Comparison of ENCODE assay signal across 19 cellular contexts in genomic region chr16:56448005-56448404, GRCh38. TPM values are rescaled to one million over a fixed set of nuclear protein-coding genes. Genes with fewer than 3 reads are reported as not detected.
A peak's percentile ranks its signal among the peaks of the same experiment; 100 is the strongest.
DNase-seq lines count a peak whose midpoint lies in the region; ATAC-seq and TF ChIP-seq lines count a peak whose summit lies in the region.
"Had no signal": no experiment of that assay in that cellular context is flagged by ENCODE, and none has a peak within 500 bp of the region (broad histone marks: within the 10 kb centered on the region; RNA-seq: fewer than 3 reads in every experiment).

No MANE protein-coding gene starts in this region.

- peaks cover 22% of the 10 kb centered on the region for H3K36me3 Mint-ChIP-seq in natural killer cell treated with Interleukin-12 subunit alpha and Interleukin-12 subunit beta and Interleukin-15 and Interleukin-18, amount 100 ng/mL, for 72 hours
- peaks cover under 1% of the 10 kb centered on the region for H3K36me3 Mint-ChIP-seq in natural killer cell
- H3K36me3 Mint-ChIP-seq in brain, result peaks cover 53% of the 10 kb centered on the region

- BruUV-seq in OCI-LY7 (replicated peaks; lab: Mats Ljungman, UMichigan), result no TSS peak

- H3K4me2 ChIP-seq in OCI-LY7 (ENCODE audit: low read length), result peak overlapping the region; percentile 95

- H3K4me1 Mint-ChIP-seq in natural killer cell treated with Interleukin-12 subunit alpha and Interleukin-12 subunit beta and Interleukin-15 and Interleukin-18, amount 100 ng/mL, for 72 hours (ENCODE audit: low read depth in 2 of 2), result peaks cover 28 to 53% of the 10 kb centered on the region in 2 donors
- peaks cover 47 to 51% of the 10 kb centered on the region in 2 donors for H3K4me1 Mint-ChIP-seq in natural killer cell
- H3K4me1 Mint-ChIP-seq in brain, result peaks cover 51% of the 10 kb centered on the region
- peaks cover 39% of the 10 kb centered on the region for H3K4me1 Mint-ChIP-seq in stimulated activated naive CD8-positive, alpha-beta T cell treated with anti-CD3 and anti-CD28 coated beads, Interleukin-15, amount 100 ng/mL, for 72 hours

- no peak for TF ChIP-seq CTCF in natural killer cell (IDR thresholded peaks at IDR 0.05)
- no peak for TF ChIP-seq CTCF in OCI-LY7 (conservative IDR thresholded peaks at IDR 0.05; ENCODE audit: low read length)
- TF ChIP-seq CTCF in brain (conservative IDR thresholded peaks at IDR 0.05), result no peak

- H3K27me3 Mint-ChIP-seq in natural killer cell treated with Interleukin-12 subunit alpha and Interleukin-12 subunit beta and Interleukin-15 and Interleukin-18, amount 100 ng/mL, for 72 hours, result no peaks in the 10 kb centered on the region
- H3K27me3 Mint-ChIP-seq in natural killer cell (ENCODE audit: low read depth in 2 of 2) (no peaks in the 10 kb centered on the region), brain (peaks cover 23% of the 10 kb centered on the region)
- no peaks in the 10 kb centered on the region for H3K27me3 Mint-ChIP-seq in stimulated activated naive CD8-positive, alpha-beta T cell treated with anti-CD3 and anti-CD28 coated beads, Interleukin-15, amount 100 ng/mL, for 72 hours

- POLR2A ChIA-PET in OCI-LY7 (lab: Charles Lee), result no interaction called here

- peaks cover 64% of the 10 kb centered on the region for H3K36me3 ChIP-seq in OCI-LY7 (ENCODE audit: insufficient read depth, low read length)

- peaks cover 47% of the 10 kb centered on the region for H4K20me1 ChIP-seq in OCI-LY7 (ENCODE audit: insufficient read depth, low read length)

- peak overlapping the region; percentile 11 to 68 for H3K27ac Mint-ChIP-seq in natural killer cell treated with Interleukin-12 subunit alpha and Interleukin-12 subunit beta and Interleukin-15 and Interleukin-18, amount 100 ng/mL, for 72 hours
- H3K27ac Mint-ChIP-seq in natural killer cell (peak overlapping the region in 1 of 2 donors; percentile 5), brain (peak overlapping the region in 3 of 5 experiments; percentile 2 to 63 (median 19))
- no peak overlapping the region for H3K27ac Mint-ChIP-seq in stimulated activated naive CD8-positive, alpha-beta T cell treated with anti-CD3 and anti-CD28 coated beads, Interleukin-15, amount 100 ng/mL, for 72 hours

- peak overlapping the region; percentile 89 for H3K4me3 ChIP-seq in OCI-LY7 (ENCODE audit: low read depth, low read length, poor library complexity, severe bottlenecking)
- H3K4me3 ChIP-seq: skin epidermis, suprapubic skin had no signal

- no peak for ATAC-seq in natural killer cell treated with Interleukin-12 subunit alpha and Interleukin-12 subunit beta and Interleukin-15 and Interleukin-18, amount 100 ng/mL, for 72 hours
- ATAC-seq in natural killer cell, result no peak
- ATAC-seq in stimulated activated naive CD8-positive, alpha-beta T cell treated with anti-CD3 and anti-CD28 coated beads, Interleukin-15, amount 100 ng/mL, for 72 hours, result no peak
- ATAC-seq: Panc1 had no signal

- CTCF ChIA-PET in OCI-LY7 (lab: Charles Lee; ENCODE audit: unreplicated experiment), result no interaction called here

- H3K27ac ChIP-seq in OCI-LY7 (ENCODE audit: low read depth, low read length, poor library complexity, severe bottlenecking), result no peak overlapping the region
- H3K27ac ChIP-seq: KMS-11, skin epidermis, suprapubic skin had no signal

- H3K4me1 ChIP-seq in OCI-LY7 (ENCODE audit: insufficient read depth, low read length, poor library complexity, severe bottlenecking), result peaks cover 22% of the 10 kb centered on the region

- peak overlapping the region; percentile 92 for H3K4me3 Mint-ChIP-seq in natural killer cell treated with Interleukin-12 subunit alpha and Interleukin-12 subunit beta and Interleukin-15 and Interleukin-18, amount 100 ng/mL, for 72 hours
- no peak overlapping the region for H3K4me3 Mint-ChIP-seq in natural killer cell
- H3K4me3 Mint-ChIP-seq in brain, result peak overlapping the region; percentile 51 to 95 (median 58)
- peak overlapping the region; percentile 24 to 46 for H3K4me3 Mint-ChIP-seq in stimulated activated naive CD8-positive, alpha-beta T cell treated with anti-CD3 and anti-CD28 coated beads, Interleukin-15, amount 100 ng/mL, for 72 hours

- no peaks in the 10 kb centered on the region for H3K9me3 Mint-ChIP-seq in natural killer cell treated with Interleukin-12 subunit alpha and Interleukin-12 subunit beta and Interleukin-15 and Interleukin-18, amount 100 ng/mL, for 72 hours
- no peaks in the 10 kb centered on the region for H3K9me3 Mint-ChIP-seq in natural killer cell
- H3K9me3 Mint-ChIP-seq in brain, result no peaks in the 10 kb centered on the region
- no peaks in the 10 kb centered on the region for H3K9me3 Mint-ChIP-seq in stimulated activated naive CD8-positive, alpha-beta T cell treated with anti-CD3 and anti-CD28 coated beads, Interleukin-15, amount 100 ng/mL, for 72 hours

- DNase-seq in natural killer cell treated with Interleukin-12 subunit alpha and Interleukin-12 subunit beta and Interleukin-15 and Interleukin-18, amount 100 ng/mL, for 72 hours (ENCODE audit: low spot score), result no peak
- no peak for DNase-seq in natural killer cell
- no peak for DNase-seq in OCI-LY7 (ENCODE audit: low spot score)
- DNase-seq in stimulated activated naive CD8-positive, alpha-beta T cell treated with anti-CD3 and anti-CD28 coated beads, Interleukin-15, amount 100 ng/mL, for 72 hours, result no peak
- DNase-seq in ureter (ENCODE audit: low spot score), result no peak
- DNase-seq in NCI-H1694 (lab: John Stamatoyannopoulos, UW), result no peak
- DNase-seq in GM19238 (ENCODE audit: insufficient read length, low spot score), result no peak
- DNase-seq: activated CD4-positive, alpha-beta T cell treated with anti-CD3 and anti-CD28 coated beads, Interleukin-2, amount 50 U/mL, for 48 hours; activated gamma-delta T cell; GDM1; islet precursor cell; NCI-H1417; NCI-H748 treated with DMSO at 0.1 percent for 48 hours; stimulated activated CD4-positive, alpha-beta T cell treated with anti-CD3 and anti-CD28 coated beads, Interleukin-4, amount 100 ng/mL, for 4 hours had no signal

- no peaks in the 10 kb centered on the region for H3K9me3 ChIP-seq in OCI-LY7 (ENCODE audit: low read length)
- H3K9me3 ChIP-seq: suprapubic skin had no signal

- intact Hi-C loops in natural killer cell (cut with micrococcal nuclease) (no loop called here), OCI-LY7 (cut with micrococcal nuclease; ENCODE audit: unreplicated experiment) (no loop called here)

- peaks cover 76% of the 10 kb centered on the region for H3K79me2 ChIP-seq in OCI-LY7 (ENCODE audit: insufficient read depth, low read depth, low read length)

- no peak overlapping the region for H2AFZ ChIP-seq in OCI-LY7 (ENCODE audit: low read length)

- no peaks in the 10 kb centered on the region for H3K9me2 ChIP-seq in OCI-LY7 (ENCODE audit: insufficient read depth, low read length)

RNA-seq across cellular contexts. Expression of gene NUDT21, which starts 3.1 kb away (rescaled TPM):
- 100 to 1,000 TPM; 170 to 176 TPM for total RNA-seq in natural killer cell treated with Interleukin-12 subunit alpha and Interleukin-12 subunit beta and Interleukin-15 and Interleukin-18, amount 100 ng/mL, for 72 hours
- total RNA-seq in natural killer cell (100 to 1,000 TPM in 1 of 3 donors, 10 to 100 TPM in 2; 78.1 to 108 (median 90.0) TPM), OCI-LY7 (2022) (270 and 273 TPM in 2 replicates), ureter (128 TPM)
- total RNA-seq in OCI-LY7 (2014; rRNA removed; shearing (Covaris generic)), result 123 and 229 TPM in 2 replicates
- polyA plus RNA-seq in brain (ENCODE audit: insufficient read depth, low read depth, low replicate concordance), result 61.8 TPM

RNA-seq across cellular contexts. Expression of gene OGFOD1, which starts 3.3 kb away (rescaled TPM):
- 10 to 100 TPM; 50.1 to 72.1 TPM for total RNA-seq in natural killer cell treated with Interleukin-12 subunit alpha and Interleukin-12 subunit beta and Interleukin-15 and Interleukin-18, amount 100 ng/mL, for 72 hours
- total RNA-seq in natural killer cell (10 to 100 TPM; 12.7 to 20.6 (median 13.1) TPM), OCI-LY7 (2022) (45.3 and 56.8 TPM in 2 replicates), ureter (44.3 TPM)
- 35.1 and 78.7 TPM in 2 replicates for total RNA-seq in OCI-LY7 (2014; rRNA removed; shearing (Covaris generic))
- polyA plus RNA-seq in brain (ENCODE audit: insufficient read depth, low read depth, low replicate concordance), result 26.2 TPM

RNA-seq across cellular contexts. Expression of gene AMFR, which starts 22.7 kb away (rescaled TPM):
- 10 to 100 TPM; 46.5 to 86.2 TPM for total RNA-seq in natural killer cell treated with Interleukin-12 subunit alpha and Interleukin-12 subunit beta and Interleukin-15 and Interleukin-18, amount 100 ng/mL, for 72 hours
- total RNA-seq in natural killer cell, result 10 to 100 TPM; 58.4 to 87.1 (median 71.7) TPM
- total RNA-seq in OCI-LY7 (2014; rRNA removed; shearing (Covaris generic)), result 87.7 and 108 TPM in 2 replicates
- total RNA-seq in OCI-LY7 (2022), result 101 and 105 TPM in 2 replicates
- 46.2 TPM for polyA plus RNA-seq in brain (ENCODE audit: insufficient read depth, low read depth, low replicate concordance)
- 97.2 TPM for total RNA-seq in ureter

Comparison
In these comparisons a context has a peak if more than half of its experiments do, and no peak if none do; other contexts are left out.
1. H3K27ac Mint-ChIP-seq: peak in natural killer cell treated with Interleukin-12 subunit alpha and Interleukin-12 subunit beta and Interleukin-15 and Interleukin-18, amount 100 ng/mL, for 72 hours (2 of 2) and brain (3 of 5); none in stimulated activated naive CD8-positive, alpha-beta T cell treated with anti-CD3 and anti-CD28 coated beads, Interleukin-15, amount 100 ng/mL, for 72 hours (0 of 2).